In the genomic region with DNA sequence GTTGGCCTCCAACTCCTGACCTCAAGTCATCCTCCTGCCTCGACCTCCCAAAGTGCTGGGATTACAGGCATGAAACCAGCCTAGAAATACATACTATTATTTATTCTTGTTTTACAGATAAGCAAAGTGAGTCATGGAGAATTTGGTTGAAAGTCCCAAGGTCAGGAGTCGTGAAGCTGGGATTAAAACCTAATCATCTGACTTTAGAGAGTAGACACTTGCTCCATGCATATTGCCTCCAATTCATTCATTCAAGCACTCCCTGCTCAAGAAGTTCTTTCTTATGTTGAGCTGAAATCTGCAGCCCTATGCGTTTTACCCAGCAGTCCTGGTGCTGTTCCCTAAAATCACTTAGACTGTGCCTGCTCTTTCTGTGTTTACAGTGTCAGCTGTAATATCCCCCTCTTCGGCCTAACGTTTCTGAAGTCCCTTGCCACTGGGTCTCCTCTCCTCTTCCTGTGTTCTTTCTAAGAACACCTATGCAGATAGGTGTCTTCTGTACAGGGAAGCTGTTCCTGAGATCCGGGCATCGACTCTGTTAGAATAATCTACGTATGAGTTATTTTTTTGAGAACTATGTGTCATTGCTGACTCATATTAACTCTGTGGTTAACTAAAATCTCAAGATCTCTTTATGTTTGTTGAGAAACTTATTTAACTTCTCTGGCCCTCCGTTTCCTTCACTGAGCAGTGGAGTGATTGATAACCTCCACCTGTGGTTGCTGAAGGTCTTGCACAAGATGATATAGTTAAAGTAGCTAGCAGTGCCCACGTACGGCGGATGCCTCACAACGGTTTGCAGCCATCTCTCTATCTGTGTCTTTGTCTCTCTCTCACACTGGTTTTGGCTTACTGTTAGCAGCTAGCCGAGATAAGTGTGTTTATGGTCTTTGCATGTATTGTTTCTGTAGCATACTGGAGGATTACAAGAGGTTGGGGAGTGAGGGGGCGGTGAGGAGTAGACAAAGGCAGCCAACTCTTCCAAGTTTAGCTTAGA, we compare ENCODE assay signal across 8 cellular contexts. TPM values are rescaled to one million over a fixed set of nuclear protein-coding genes. Genes with fewer than 3 reads are reported as not detected.
DNase-seq lines count a peak whose midpoint lies in the region; ATAC-seq and TF ChIP-seq lines count a peak whose summit lies in the region.

No MANE protein-coding gene starts in this region.

- no peaks in the 10 kb centered on the region for H3K36me3 ChIP-seq in psoas muscle (ENCODE audit: insufficient read depth in 1 of 2, low read depth in 1 of 2)

- TF ChIP-seq CTCF in WI38 (IDR thresholded peaks at IDR 0.05; ENCODE audit: low read depth, low read length) (no peak), psoas muscle (IDR thresholded peaks at IDR 0.05) (no peak)

- DNase-seq in NCI-H345 (lab: John Stamatoyannopoulos, UW) (peak; percentile 0), NCI-H345 treated with DMSO at 0.1 percent for 48 hours (lab: John Stamatoyannopoulos, UW; ENCODE audit: unreplicated experiment) (no peak), psoas muscle (no peak), medulla oblongata (ENCODE audit: extremely low spot score) (no peak)
- DNase-seq in central memory CD4-positive, alpha-beta T cell = peak; percentile 77

- no peaks in the 10 kb centered on the region for H3K27me3 ChIP-seq in psoas muscle (ENCODE audit: insufficient read depth in 3 of 3, low read length in 2 of 3)

- intact Hi-C loops in psoas muscle (cut with DNase I) = no loop called here

- H3K27ac ChIP-seq in psoas muscle = no peak overlapping the region

- ATAC-seq in HG03521 (IDR thresholded peaks at IDR 0.05; ENCODE audit: unreplicated experiment) (peak; percentile 28), psoas muscle (no peak), HG02763 (IDR thresholded peaks at IDR 0.05; ENCODE audit: unreplicated experiment) (no peak)

- peak overlapping the region; percentile 42 for H3K4me3 ChIP-seq in WI38 (ENCODE audit: low read depth, low read length)
- H3K4me3 ChIP-seq in psoas muscle = peak overlapping the region; percentile 6

- H3K4me1 ChIP-seq in psoas muscle = peaks cover 13% of the 10 kb centered on the region

- 79 to 82% (median 80%) methylated on average over 15 of the region's 15 CpGs for WGBS in psoas muscle, 3 donors

- H3K9me3 ChIP-seq in psoas muscle = no peaks in the 10 kb centered on the region

RNA-seq across cellular contexts. Expression of a gene that starts 4.6 kb away (rescaled TPM):
- total RNA-seq in psoas muscle = 1 to 10 TPM; 3.8 to 5.7 (median 5.3) TPM
- 10 to 100 TPM in 1 of 3 donors, 1 to 10 TPM in 2; 2.5 to 12.2 (median 3.2) TPM for polyA plus RNA-seq in psoas muscle

Comparison
In these comparisons a context has a peak if more than half of its experiments do, and no peak if none do; other contexts are left out.
1. DNase-seq: peak in NCI-H345 (single experiment) and central memory CD4-positive, alpha-beta T cell (single experiment); none in NCI-H345 treated with DMSO at 0.1 percent for 48 hours (single experiment), psoas muscle (0 of 2) and medulla oblongata (single experiment).